In the genomic region with DNA sequence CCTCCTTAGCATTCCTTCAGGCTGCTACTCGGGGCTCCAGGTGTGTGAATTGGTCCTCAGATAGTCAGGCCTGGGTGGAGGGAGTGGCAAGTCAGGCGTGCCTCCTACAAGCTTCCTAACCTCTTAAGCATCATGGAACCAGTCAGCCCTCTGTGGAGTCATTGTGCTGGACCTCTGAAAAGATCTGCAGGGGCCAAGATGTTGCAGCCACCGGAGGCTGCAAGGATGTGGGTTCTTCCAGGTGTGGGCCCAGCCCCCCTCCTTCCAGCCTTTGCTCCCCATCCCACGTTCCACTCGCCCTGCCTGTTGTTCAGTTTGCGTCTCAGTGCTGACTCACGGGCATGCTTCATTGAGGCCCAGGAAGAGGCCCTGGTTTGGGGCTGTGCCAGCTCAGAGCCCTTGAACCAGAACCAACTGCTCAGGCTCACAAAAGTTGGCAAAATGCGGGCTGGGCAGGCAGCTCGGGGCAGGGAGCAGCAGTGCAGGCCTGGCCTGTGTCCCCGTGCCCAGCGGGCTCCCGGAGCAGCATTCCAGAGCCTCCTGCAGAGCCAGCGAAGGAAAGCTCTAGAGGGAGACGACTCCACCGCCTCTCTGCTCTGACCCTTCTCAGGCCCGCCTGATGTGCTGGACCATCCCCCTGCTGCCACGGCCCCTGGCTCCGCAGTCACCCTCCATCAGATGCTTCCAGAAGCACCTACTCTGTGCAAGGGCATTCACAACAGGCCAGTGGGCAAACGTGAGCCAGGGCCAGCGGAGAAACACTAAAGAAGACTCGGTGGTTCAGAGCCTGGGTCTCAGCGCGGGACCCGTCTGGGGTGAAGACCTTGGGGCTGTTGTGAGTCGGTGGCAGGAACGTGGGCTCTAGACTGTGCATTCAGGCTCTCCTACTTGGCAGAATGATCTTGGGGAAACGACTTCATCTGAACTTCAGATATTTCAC, we compare ENCODE assay signal across 8 cellular contexts. TPM values are rescaled to one million over a fixed set of nuclear protein-coding genes. Genes with fewer than 3 reads are reported as not detected.
DNase-seq lines count a peak whose midpoint lies in the region; ATAC-seq lines count a peak whose summit lies in the region.

No MANE protein-coding gene starts in this region.

- POLR2A ChIA-PET in activated CD4-positive, alpha-beta memory T cell treated with anti-CD3 and anti-CD28 coated beads, Interleukin-2, amount 10 ng/mL, durations not matched to agents 7 days and 5 days (lab: Charles Lee): interaction anchor here (1.0 to 5.4 kb wide), 7 partner anchors 10 to 538 kb away, joined by 3 to 71 read pairs (median 23); a partner anchor contains a TSS

- CTCF ChIA-PET in activated CD4-positive, alpha-beta memory T cell treated with anti-CD3 and anti-CD28 coated beads, Interleukin-2, amount 10 ng/mL, durations not matched to agents 7 days and 5 days (lab: Charles Lee): interaction anchor here (0.6 to 6.1 kb wide), 16 partner anchors 11 to 542 kb away, joined by 3 to 186 read pairs (median 6); a partner anchor contains a TSS

- intact Hi-C loops in dendritic cell treated with granulocyte-macrophage colony-stimulating factor and Interleukin-4, amounts not matched to agents 40 ng/mL and 50 ng/mL, for 4 days (cut with micrococcal nuclease): no loop called here

- H3K36me3 Mint-ChIP-seq in activated CD4-positive, alpha-beta memory T cell treated with anti-CD3 and anti-CD28 coated beads, Interleukin-2, amount 10 ng/mL, durations not matched to agents 7 days and 5 days (ENCODE audit: low read depth): peaks cover 28% of the 10 kb centered on the region
- peaks cover 35% of the 10 kb centered on the region for H3K36me3 Mint-ChIP-seq in dendritic cell treated with granulocyte-macrophage colony-stimulating factor and Interleukin-4, amounts not matched to agents 40 ng/mL and 50 ng/mL, for 4 days (ENCODE audit: low read depth)

- H3K27ac Mint-ChIP-seq in activated CD4-positive, alpha-beta memory T cell treated with anti-CD3 and anti-CD28 coated beads, Interleukin-2, amount 10 ng/mL, durations not matched to agents 7 days and 5 days: peak overlapping the region; percentile 88
- peak overlapping the region; percentile 80 for H3K27ac Mint-ChIP-seq in dendritic cell treated with granulocyte-macrophage colony-stimulating factor and Interleukin-4, amounts not matched to agents 40 ng/mL and 50 ng/mL, for 4 days

- no peak for ATAC-seq in GM18873 (IDR thresholded peaks at IDR 0.05; ENCODE audit: low FRiP score, unreplicated experiment)

- H3K27me3 Mint-ChIP-seq in activated CD4-positive, alpha-beta memory T cell treated with anti-CD3 and anti-CD28 coated beads, Interleukin-2, amount 10 ng/mL, durations not matched to agents 7 days and 5 days: no peaks in the 10 kb centered on the region
- H3K27me3 Mint-ChIP-seq in dendritic cell treated with granulocyte-macrophage colony-stimulating factor and Interleukin-4, amounts not matched to agents 40 ng/mL and 50 ng/mL, for 4 days: peaks cover 27% of the 10 kb centered on the region

- H3K9me3 Mint-ChIP-seq in activated CD4-positive, alpha-beta memory T cell treated with anti-CD3 and anti-CD28 coated beads, Interleukin-2, amount 10 ng/mL, durations not matched to agents 7 days and 5 days: no peaks in the 10 kb centered on the region
- no peaks in the 10 kb centered on the region for H3K9me3 Mint-ChIP-seq in dendritic cell treated with granulocyte-macrophage colony-stimulating factor and Interleukin-4, amounts not matched to agents 40 ng/mL and 50 ng/mL, for 4 days

- peak; percentile 85 for DNase-seq in DMS 273 (lab: John Stamatoyannopoulos, UW; ENCODE audit: unreplicated experiment)
- no peak for DNase-seq in DMS 273 treated with DMSO at 0.1 percent for 48 hours (lab: John Stamatoyannopoulos, UW)
- DNase-seq in NCI-H2196 treated with DMSO at 0.1 percent for 48 hours (lab: John Stamatoyannopoulos, UW; ENCODE audit: unreplicated experiment): peak; percentile 47
- peak; percentile 77 for DNase-seq in activated CD4-positive, alpha-beta memory T cell treated with anti-CD3 and anti-CD28 coated beads, Interleukin-2, amount 10 ng/mL, durations not matched to agents 7 days and 5 days
- DNase-seq in middle frontal gyrus (ENCODE audit: extremely low spot score, low spot score): peak; percentile 31
- peak; percentile 31 to 49 for DNase-seq in stimulated activated CD8-positive, alpha-beta memory T cell treated with anti-CD3 and anti-CD28 coated beads, Interleukin-2, amount 100 ng/mL, for 1 hour (ENCODE audit: low read depth in 2 of 2)

- H3K4me3 Mint-ChIP-seq in activated CD4-positive, alpha-beta memory T cell treated with anti-CD3 and anti-CD28 coated beads, Interleukin-2, amount 10 ng/mL, durations not matched to agents 7 days and 5 days: peak overlapping the region; percentile 71
- peak overlapping the region; percentile 35 for H3K4me3 Mint-ChIP-seq in dendritic cell treated with granulocyte-macrophage colony-stimulating factor and Interleukin-4, amounts not matched to agents 40 ng/mL and 50 ng/mL, for 4 days

- H3K4me1 Mint-ChIP-seq in activated CD4-positive, alpha-beta memory T cell treated with anti-CD3 and anti-CD28 coated beads, Interleukin-2, amount 10 ng/mL, durations not matched to agents 7 days and 5 days: peaks cover 78% of the 10 kb centered on the region
- peaks cover 93% of the 10 kb centered on the region for H3K4me1 Mint-ChIP-seq in dendritic cell treated with granulocyte-macrophage colony-stimulating factor and Interleukin-4, amounts not matched to agents 40 ng/mL and 50 ng/mL, for 4 days (ENCODE audit: low read depth)

RNA-seq across cellular contexts. Expression of a gene that starts 7.5 kb away (rescaled TPM):
- total RNA-seq in activated CD4-positive, alpha-beta memory T cell treated with anti-CD3 and anti-CD28 coated beads, Interleukin-2, amount 10 ng/mL, durations not matched to agents 7 days and 5 days: under 1 TPM; 0.18 to 0.28 TPM

RNA-seq across cellular contexts. Expression of a gene that starts 39.3 kb away (rescaled TPM):
- total RNA-seq in activated CD4-positive, alpha-beta memory T cell treated with anti-CD3 and anti-CD28 coated beads, Interleukin-2, amount 10 ng/mL, durations not matched to agents 7 days and 5 days: 10 to 100 TPM; 10.8 to 13.3 TPM
